In genomic region chr16:56625140-56625942, GRCh38 we compare ENCODE assay signal across 1 cellular context.
TF ChIP-seq lines count a peak whose summit lies in the region.

MT1E (plus strand) TSS chr16:56625781; CDS start chr16:56625852, 71 bp downstream.

TF ChIP-seq in HepG2, 621 proteins besides CTCF, POLR2A, EP300 and RAD21 (continued from another document and continues in another):
- TF ChIP-seq HDAC2 (CRISPR knock-in tag; IDR thresholded peaks at IDR 0.05) = peak; percentile 60
- 0 out of 2 replicates have a peak, but pooled peaks have one; percentile 28 for TF ChIP-seq ZNF784 (CRISPR knock-in tag; IDR thresholded peaks at IDR 0.05; ENCODE audit: borderline replicate concordance)
- TF ChIP-seq CENPT (CRISPR knock-in tag; IDR thresholded peaks at IDR 0.05; ENCODE audit: low read depth) = no peak; the same call in 1 of the 2 replicates
- no peak for TF ChIP-seq ZNF513 (CRISPR knock-in tag; conservative IDR thresholded peaks at IDR 0.05)
- TF ChIP-seq ZNF263 (CRISPR knock-in tag; IDR thresholded peaks at IDR 0.05) = no peak
- peak; percentile 39; the same call in 1 of the 2 replicates for TF ChIP-seq ZNF337 (CRISPR knock-in tag; IDR thresholded peaks at IDR 0.05; ENCODE audit: borderline replicate concordance, low read depth)
- TF ChIP-seq JUND (CRISPR knock-in tag; IDR thresholded peaks at IDR 0.05) = no peak
- TF ChIP-seq ZNF44 (CRISPR knock-in tag; IDR thresholded peaks at IDR 0.05) = no peak
- 0 out of 2 replicates have a peak, but pooled peaks have one; percentile 12 for TF ChIP-seq SALL1 (CRISPR knock-in tag; IDR thresholded peaks at IDR 0.05)
- peak; percentile 72 for TF ChIP-seq NAIF1 (CRISPR knock-in tag; IDR thresholded peaks at IDR 0.05; ENCODE audit: borderline replicate concordance)
- peak; percentile 36; the same call in 1 of the 2 replicates for TF ChIP-seq ARID4A (CRISPR knock-in tag; IDR thresholded peaks at IDR 0.05; ENCODE audit: borderline replicate concordance)
- peak; percentile 57; the same call in 1 of the 2 replicates for TF ChIP-seq ZSCAN31 (CRISPR knock-in tag; IDR thresholded peaks at IDR 0.05; ENCODE audit: low read depth)
- no peak for TF ChIP-seq EEA1 (CRISPR knock-in tag; IDR thresholded peaks at IDR 0.05; ENCODE audit: borderline replicate concordance)
- TF ChIP-seq GLI4 (CRISPR knock-in tag; IDR thresholded peaks at IDR 0.05; ENCODE audit: borderline replicate concordance) = 0 out of 2 replicates have a peak, but pooled peaks have one; percentile 48
- peak; percentile 43; the same call in 1 of the 2 replicates for TF ChIP-seq MAX (IDR thresholded peaks at IDR 0.05)
- TF ChIP-seq ZNF629 (CRISPR knock-in tag; conservative IDR thresholded peaks at IDR 0.05) = no peak
- no peak for TF ChIP-seq ZNF761 (CRISPR knock-in tag; conservative IDR thresholded peaks at IDR 0.05)
- TF ChIP-seq ZNF329 (CRISPR knock-in tag; IDR thresholded peaks at IDR 0.05; ENCODE audit: low read depth) = no peak
- no peak for TF ChIP-seq GTF3A (CRISPR knock-in tag; conservative IDR thresholded peaks at IDR 0.05)
- TF ChIP-seq MEF2D (CRISPR knock-in tag; IDR thresholded peaks at IDR 0.05) = peak; percentile 15; the same call in 1 of the 2 replicates
- TF ChIP-seq TOPORS (CRISPR knock-in tag; IDR thresholded peaks at IDR 0.05) = peak; percentile 74; the same call in 1 of the 2 replicates
- TF ChIP-seq SRY (CRISPR knock-in tag; IDR thresholded peaks at IDR 0.05) = 0 out of 2 replicates have a peak, but pooled peaks have one; percentile 52
- TF ChIP-seq BRF2 (CRISPR knock-in tag; IDR thresholded peaks at IDR 0.05) = peak; percentile 48; the same call in 1 of the 2 replicates
- TF ChIP-seq SNAI1 (CRISPR knock-in tag; IDR thresholded peaks at IDR 0.05; ENCODE audit: borderline replicate concordance) = 0 out of 2 replicates have a peak, but pooled peaks have one; percentile 1
- TF ChIP-seq NFYC (CRISPR knock-in tag; IDR thresholded peaks at IDR 0.05) = no peak
- no peak for TF ChIP-seq CBX2 (IDR thresholded peaks at IDR 0.05; ENCODE audit: low read depth, low read length)
- TF ChIP-seq CBX2 (CRISPR knock-in tag; IDR thresholded peaks at IDR 0.05; ENCODE audit: low read depth) = no peak
- no peak for TF ChIP-seq ZHX1 (CRISPR knock-in tag; IDR thresholded peaks at IDR 0.05; ENCODE audit: low read depth)
- no peak for TF ChIP-seq HOXA9 (CRISPR knock-in tag; IDR thresholded peaks at IDR 0.05; ENCODE audit: borderline replicate concordance)
- no peak for TF ChIP-seq TFE3 (CRISPR knock-in tag; IDR thresholded peaks at IDR 0.05)
- no peak for TF ChIP-seq ARNTL (CRISPR knock-in tag; IDR thresholded peaks at IDR 0.05)
- peak; percentile 85 for TF ChIP-seq DRAP1 (CRISPR knock-in tag; IDR thresholded peaks at IDR 0.05)
- 0 out of 2 replicates have a peak, but pooled peaks have one; percentile 9 for TF ChIP-seq ZNF317 (CRISPR knock-in tag; IDR thresholded peaks at IDR 0.05)
- no peak for TF ChIP-seq ZNF75D (CRISPR knock-in tag; IDR thresholded peaks at IDR 0.05; ENCODE audit: borderline replicate concordance)
- TF ChIP-seq ASH2L (IDR thresholded peaks at IDR 0.05; ENCODE audit: insufficient read length, low read depth, low read length) = peak; percentile 55
- peak; percentile 72 for TF ChIP-seq ZFY (CRISPR knock-in tag; IDR thresholded peaks at IDR 0.05)
- TF ChIP-seq HHEX (CRISPR knock-in tag; IDR thresholded peaks at IDR 0.05) = no peak
- TF ChIP-seq TFAP4 (IDR thresholded peaks at IDR 0.05; ENCODE audit: borderline replicate concordance, low read depth) = no peak
- TF ChIP-seq ZBTB37 (CRISPR knock-in tag; IDR thresholded peaks at IDR 0.05) = no peak
- TF ChIP-seq ZNF501 (CRISPR knock-in tag; IDR thresholded peaks at IDR 0.05) = peak; percentile 18; the same call in 1 of the 2 replicates
- TF ChIP-seq IRF2 (CRISPR knock-in tag; IDR thresholded peaks at IDR 0.05) = peak; percentile 65; the same call in 1 of the 2 replicates
- TF ChIP-seq ZFYVE20 (CRISPR knock-in tag; IDR thresholded peaks at IDR 0.05; ENCODE audit: borderline replicate concordance, low read depth) = no peak
- TF ChIP-seq TBP (CRISPR knock-in tag; IDR thresholded peaks at IDR 0.05) = no peak
- no peak for TF ChIP-seq ZNF639 (CRISPR knock-in tag; conservative IDR thresholded peaks at IDR 0.05)
